ENCODE assay signal across 8 cellular contexts in the genomic region with DNA sequence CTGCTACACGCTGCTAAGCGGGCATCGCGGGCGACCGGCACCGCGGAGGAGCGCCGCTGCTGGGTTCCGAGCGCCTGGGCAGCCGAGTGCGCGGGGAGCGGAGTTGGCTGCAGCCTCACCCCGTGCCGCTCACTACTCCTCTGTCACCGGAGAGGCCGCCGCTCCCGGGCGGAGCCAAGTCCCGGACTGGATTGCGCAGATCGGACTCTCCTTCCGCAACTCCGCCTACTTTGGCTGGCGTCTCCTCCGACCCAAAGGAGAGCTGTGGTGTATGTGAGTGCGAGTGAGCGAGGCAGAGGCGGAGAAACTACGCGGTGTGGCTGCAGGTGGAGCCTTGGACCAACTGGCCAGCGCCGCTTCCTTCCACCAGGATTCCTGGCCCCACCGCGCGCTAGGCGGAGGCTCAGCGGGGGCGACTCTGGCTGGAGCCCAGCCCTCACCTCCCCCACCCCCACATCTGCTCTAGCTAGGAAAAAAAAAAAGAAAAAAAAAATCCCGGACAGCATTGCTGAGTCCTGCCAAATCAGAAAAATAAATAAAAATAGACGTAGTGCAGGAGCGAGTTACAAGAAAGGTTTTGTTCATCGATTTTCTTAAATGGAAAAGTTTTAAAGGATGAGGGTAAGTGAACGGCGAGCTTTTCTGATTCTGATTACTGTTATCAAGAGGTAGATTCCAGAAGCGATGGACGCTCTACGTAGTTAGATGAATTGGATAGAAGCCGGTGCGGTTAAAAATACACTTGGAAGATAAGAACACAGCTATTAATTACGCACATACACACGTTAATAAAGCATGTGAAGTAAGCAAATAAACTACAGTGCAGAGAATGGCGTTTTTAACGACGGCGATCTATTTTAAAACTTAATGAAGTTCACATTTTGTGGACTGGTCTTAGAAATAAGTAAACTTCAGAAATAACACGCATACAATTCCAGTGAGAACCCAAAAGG. TPM values are rescaled to one million over a fixed set of nuclear protein-coding genes. Genes with fewer than 3 reads are reported as not detected.
A peak's percentile ranks its signal among the peaks of the same experiment; 100 is the strongest.
DNase-seq lines count a peak whose midpoint lies in the region; ATAC-seq and TF ChIP-seq lines count a peak whose summit lies in the region.

A gene with protein sequence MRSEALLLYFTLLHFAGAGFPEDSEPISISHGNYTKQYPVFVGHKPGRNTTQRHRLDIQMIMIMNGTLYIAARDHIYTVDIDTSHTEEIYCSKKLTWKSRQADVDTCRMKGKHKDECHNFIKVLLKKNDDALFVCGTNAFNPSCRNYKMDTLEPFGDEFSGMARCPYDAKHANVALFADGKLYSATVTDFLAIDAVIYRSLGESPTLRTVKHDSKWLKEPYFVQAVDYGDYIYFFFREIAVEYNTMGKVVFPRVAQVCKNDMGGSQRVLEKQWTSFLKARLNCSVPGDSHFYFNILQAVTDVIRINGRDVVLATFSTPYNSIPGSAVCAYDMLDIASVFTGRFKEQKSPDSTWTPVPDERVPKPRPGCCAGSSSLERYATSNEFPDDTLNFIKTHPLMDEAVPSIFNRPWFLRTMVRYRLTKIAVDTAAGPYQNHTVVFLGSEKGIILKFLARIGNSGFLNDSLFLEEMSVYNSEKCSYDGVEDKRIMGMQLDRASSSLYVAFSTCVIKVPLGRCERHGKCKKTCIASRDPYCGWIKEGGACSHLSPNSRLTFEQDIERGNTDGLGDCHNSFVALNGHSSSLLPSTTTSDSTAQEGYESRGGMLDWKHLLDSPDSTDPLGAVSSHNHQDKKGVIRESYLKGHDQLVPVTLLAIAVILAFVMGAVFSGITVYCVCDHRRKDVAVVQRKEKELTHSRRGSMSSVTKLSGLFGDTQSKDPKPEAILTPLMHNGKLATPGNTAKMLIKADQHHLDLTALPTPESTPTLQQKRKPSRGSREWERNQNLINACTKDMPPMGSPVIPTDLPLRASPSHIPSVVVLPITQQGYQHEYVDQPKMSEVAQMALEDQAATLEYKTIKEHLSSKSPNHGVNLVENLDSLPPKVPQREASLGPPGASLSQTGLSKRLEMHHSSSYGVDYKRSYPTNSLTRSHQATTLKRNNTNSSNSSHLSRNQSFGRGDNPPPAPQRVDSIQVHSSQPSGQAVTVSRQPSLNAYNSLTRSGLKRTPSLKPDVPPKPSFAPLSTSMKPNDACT (minus strand): TSS at position 142 of the 953 bp plus-strand sequence. CDS start 69,879 bp downstream, outside the sequence.

- no peak within 1 kb of the TSS for H3K9ac ChIP-seq in BLaER1

- H3K27ac ChIP-seq in BLaER1 (no peak within 1 kb of the TSS), esophagus squamous epithelium (peak within 1 kb of the TSS; percentile 68 to 89 (median 82))

- H3K9me3 ChIP-seq in BLaER1 (no peaks in the 10 kb centered on the region), esophagus squamous epithelium (no peaks in the 10 kb centered on the region)

- WGBS in esophagus squamous epithelium, 2 donors = 1 to 2% methylated on average over 18 to 42 of the region's 61 CpGs

- H3K4me3 ChIP-seq in BLaER1 (peak within 1 kb of the TSS; percentile 63), esophagus squamous epithelium (peak within 1 kb of the TSS; percentile 40 to 81 (median 68))

- TF ChIP-seq POLR2A in esophagus squamous epithelium (IDR thresholded peaks at IDR 0.05) = peak in 3 of 4 donors; percentile 40 to 86 (median 57)

- H3K36me3 ChIP-seq in BLaER1 = no peaks in the 10 kb centered on the region
- no peaks in the 10 kb centered on the region for H3K36me3 ChIP-seq in esophagus squamous epithelium

- peaks cover 53% of the 10 kb centered on the region for H4K20me1 ChIP-seq in BLaER1

- H3K4me1 ChIP-seq in BLaER1 (peaks cover 64% of the 10 kb centered on the region), esophagus squamous epithelium (peaks cover 0 to 53% (median 12%) of the 10 kb centered on the region in 3 donors)

- peaks cover 81% of the 10 kb centered on the region for H3K27me3 ChIP-seq in BLaER1
- peaks cover 0 to 53% (median 0%) of the 10 kb centered on the region in 4 donors for H3K27me3 ChIP-seq in esophagus squamous epithelium

- peak; percentile 81 for DNase-seq in NCI-H2227 treated with DMSO at 0.1 percent for 48 hours (lab: John Stamatoyannopoulos, UW)
- peak; percentile 8 for DNase-seq in activated CD8-positive, alpha-beta memory T cell treated with anti-CD3 and anti-CD28 coated beads, Interleukin-2, amount 50 U/mL, for 24 hours (ENCODE audit: extremely low read depth)
- DNase-seq in esophagus squamous epithelium (lab: John Stamatoyannopoulos, UW) = peak; percentile 21
- DNase-seq in mucosa of gallbladder (ENCODE audit: low spot score) = peak; percentile 95
- DNase-seq in stimulated activated naive CD8-positive, alpha-beta T cell treated with anti-CD3 and anti-CD28 coated beads, Interleukin-15, Interleukin-2, amounts not matched to agents 100 U/mL and 50 U/mL, for 24 hours = peak; percentile 75

- intact Hi-C loops in esophagus squamous epithelium (cut with DNase I) = loop anchor here (10.0 kb wide), 1 partner anchor 370 kb away; no protein-coding TSS in a partner anchor

- peak in 3 of 6 experiments; percentile 9 to 17 (median 13) for TF ChIP-seq CTCF in esophagus squamous epithelium (IDR thresholded peaks at IDR 0.05)

- peak; percentile 60 for ATAC-seq in GM18909 (IDR thresholded peaks at IDR 0.05; ENCODE audit: poor library complexity, unreplicated experiment)
- peak; percentile 42 for ATAC-seq in HG03108 (IDR thresholded peaks at IDR 0.05; ENCODE audit: unreplicated experiment)
- peak; percentile 80 for ATAC-seq in stimulated activated naive CD8-positive, alpha-beta T cell treated with anti-CD3 and anti-CD28 coated beads, Interleukin-15, Interleukin-2, amounts not matched to agents 100 U/mL and 50 U/mL, for 24 hours

- H3K4me2 ChIP-seq in BLaER1 = peak within 1 kb of the TSS; percentile 91

RNA-seq across cellular contexts. Expression of the gene that starts here (rescaled TPM):
- 10 to 100 TPM in 1 of 4 donors, 1 to 10 TPM in 3; 3.0 to 28.6 (median 4.3) TPM for total RNA-seq in esophagus squamous epithelium
- 98.1 TPM for total RNA-seq in mucosa of gallbladder

Comparison
In these comparisons a context has a peak if more than half of its experiments do, and no peak if none do; other contexts are left out.
1. DNase-seq: peak in every context shown above with its lines; median percentile 95 in mucosa of gallbladder; 81 in NCI-H2227 treated with DMSO at 0.1 percent for 48 hours; 75 in stimulated activated naive CD8-positive, alpha-beta T cell treated with anti-CD3 and anti-CD28 coated beads, Interleukin-15, Interleukin-2, amounts not matched to agents 100 U/mL and 50 U/mL, for 24 hours; 21 in esophagus squamous epithelium; 8 in activated CD8-positive, alpha-beta memory T cell treated with anti-CD3 and anti-CD28 coated beads, Interleukin-2, amount 50 U/mL, for 24 hours.